ENCODE assay signal across 16 cellular contexts in genomic region chr16:84813141-84813933, GRCh38. TPM values are rescaled to one million over a fixed set of nuclear protein-coding genes. Genes with fewer than 3 reads are reported as not detected.
DNase-seq lines count a peak whose midpoint lies in the region; ATAC-seq, FAIRE-seq and TF ChIP-seq lines count a peak whose summit lies in the region.
"Had no signal": no experiment of that assay in that cellular context is flagged by ENCODE, and none has a peak within 500 bp of the region (broad histone marks: within the 10 kb centered on the region; RNA-seq: fewer than 3 reads in every experiment).

No MANE protein-coding gene starts in this region.

- H3K36me3 Mint-ChIP-seq in astrocyte (ENCODE audit: low read depth, unreplicated experiment) (no peaks in the 10 kb centered on the region), neural progenitor cell (no peaks in the 10 kb centered on the region)
- H3K36me3 Mint-ChIP-seq: IgD-negative memory B cell had no signal

- no peaks in the 10 kb centered on the region for H3K27me3 ChIP-seq in BLaER1
- H3K27me3 ChIP-seq in astrocyte (ENCODE audit: insufficient read depth, low read length) = peaks cover 5% of the 10 kb centered on the region
- H3K27me3 ChIP-seq in neural progenitor cell = peaks cover 16% of the 10 kb centered on the region
- peaks cover 52% of the 10 kb centered on the region for H3K27me3 ChIP-seq in MM.1S (replicated peaks; ENCODE audit: insufficient read depth, low read length)

- peak overlapping the region; percentile 80 for H3K4me2 ChIP-seq in BLaER1
- H3K4me2 ChIP-seq in astrocyte (ENCODE audit: low read length) = no peak overlapping the region
- no peak overlapping the region for H3K4me2 ChIP-seq in neural progenitor cell
- no peak overlapping the region for H3K4me2 ChIP-seq in MM.1S (ENCODE audit: low read depth, low read length)

- DNase-seq in Daoy (ENCODE audit: low read depth) (peak; percentile 46), astrocyte (ENCODE audit: low read depth) (peak; percentile 45), neural progenitor cell (ENCODE audit: low spot score) (no peak), NAMALWA (ENCODE audit: low spot score) (no peak), MM.1S (no peak)
- DNase-seq: DMS153, H7, NCI-H1092 treated with DMSO at 0.1 percent for 48 hours, NCI-H1694 treated with DMSO at 0.1 percent for 48 hours, NCI-H2171, NCI-H446 treated with DMSO at 0.1 percent for 48 hours, NCI-H748 treated with DMSO at 0.1 percent for 48 hours had no signal

- H3K9me3 ChIP-seq in BLaER1 = no peaks in the 10 kb centered on the region
- H3K9me3 ChIP-seq in astrocyte (ENCODE audit: insufficient read depth, low read depth, low read length) = peaks cover 8% of the 10 kb centered on the region
- H3K9me3 ChIP-seq in neural progenitor cell (ENCODE audit: low read depth) = no peaks in the 10 kb centered on the region
- H3K9me3 ChIP-seq in MM.1S (replicated peaks; ENCODE audit: insufficient read depth, low read length) = no peaks in the 10 kb centered on the region

- H3K4me1 Mint-ChIP-seq in astrocyte (ENCODE audit: low read depth, unreplicated experiment) (no peaks in the 10 kb centered on the region), neural progenitor cell (peaks cover 3% of the 10 kb centered on the region)

- peaks cover 41% of the 10 kb centered on the region for H3K4me1 ChIP-seq in BLaER1
- peaks cover 7% of the 10 kb centered on the region for H3K4me1 ChIP-seq in astrocyte (ENCODE audit: insufficient read depth, low read length)
- H3K4me1 ChIP-seq in neural progenitor cell = no peaks in the 10 kb centered on the region
- no peaks in the 10 kb centered on the region for H3K4me1 ChIP-seq in MM.1S (ENCODE audit: low read length)

- H4K20me1 ChIP-seq in BLaER1 (no peaks in the 10 kb centered on the region), astrocyte (ENCODE audit: insufficient read depth, low read length) (no peaks in the 10 kb centered on the region), neural progenitor cell (ENCODE audit: low read depth) (no peaks in the 10 kb centered on the region), MM.1S (ENCODE audit: insufficient read depth, low read length) (no peaks in the 10 kb centered on the region)

- peaks cover 64% of the 10 kb centered on the region for H3K27me3 Mint-ChIP-seq in astrocyte (ENCODE audit: low read depth, unreplicated experiment)
- peaks cover 24% of the 10 kb centered on the region for H3K27me3 Mint-ChIP-seq in neural progenitor cell (ENCODE audit: insufficient read depth, low read depth)

- no peak for FAIRE-seq in astrocyte (lab: Jason Lieb, UNC)

- no peaks in the 10 kb centered on the region for H3K36me3 ChIP-seq in BLaER1
- no peaks in the 10 kb centered on the region for H3K36me3 ChIP-seq in astrocyte (ENCODE audit: insufficient read depth, low read length)
- H3K36me3 ChIP-seq in neural progenitor cell = no peaks in the 10 kb centered on the region
- no peaks in the 10 kb centered on the region for H3K36me3 ChIP-seq in MM.1S (replicated peaks; ENCODE audit: insufficient read depth, low read length)

- H3K4me3 ChIP-seq in BLaER1 (no peak overlapping the region), astrocyte (ENCODE audit: insufficient read depth, low read depth, low read length) (no peak overlapping the region), neural progenitor cell (no peak overlapping the region), MM.1S (ENCODE audit: low read length) (no peak overlapping the region)
- H3K4me3 ChIP-seq: SK-N-MC had no signal

- TF ChIP-seq CTCF in astrocyte (IDR thresholded peaks at IDR 0.05; ENCODE audit: insufficient read depth, low read depth, low read length) = no peak
- TF ChIP-seq CTCF in neural progenitor cell (IDR thresholded peaks at IDR 0.05) = no peak
- TF ChIP-seq CTCF in MM.1S (IDR thresholded peaks at IDR 0.05; ENCODE audit: low read length) = no peak

- H2AFZ ChIP-seq in astrocyte (ENCODE audit: low read depth, low read length) (no peak overlapping the region), neural progenitor cell (replicated peaks) (no peak overlapping the region), MM.1S (ENCODE audit: low read length) (no peak overlapping the region)

- H3K9me3 Mint-ChIP-seq in astrocyte (ENCODE audit: unreplicated experiment) = peaks cover 3% of the 10 kb centered on the region
- H3K9me3 Mint-ChIP-seq in neural progenitor cell = no peaks in the 10 kb centered on the region

- no peaks in the 10 kb centered on the region for H3K9me2 ChIP-seq in MM.1S (replicated peaks; ENCODE audit: insufficient read depth, low read length)

- H3F3A ChIP-seq in neural progenitor cell (ENCODE audit: low read depth) = no peaks in the 10 kb centered on the region
- no peaks in the 10 kb centered on the region for H3F3A ChIP-seq in MM.1S (ENCODE audit: insufficient read depth, low read length)

- H3K4me3 Mint-ChIP-seq in astrocyte (ENCODE audit: unreplicated experiment) (no peak overlapping the region), neural progenitor cell (no peak overlapping the region)
- H3K4me3 Mint-ChIP-seq: IgD-negative memory B cell had no signal

- H3K9ac ChIP-seq in BLaER1 = peak overlapping the region; percentile 47; the same call in 1 of the 2 replicates
- H3K9ac ChIP-seq in astrocyte (ENCODE audit: low read length) = no peak overlapping the region
- no peak overlapping the region for H3K9ac ChIP-seq in neural progenitor cell
- H3K9ac ChIP-seq in MM.1S (ENCODE audit: low read length) = no peak overlapping the region

- H3K27ac Mint-ChIP-seq in astrocyte (ENCODE audit: unreplicated experiment) (no peak overlapping the region), neural progenitor cell (peak overlapping the region; percentile 22)

- no peak for ATAC-seq in GM19463 (IDR thresholded peaks at IDR 0.05; ENCODE audit: unreplicated experiment)

- H3K27ac ChIP-seq in BLaER1 (peak overlapping the region; percentile 61; the same call in 1 of the 2 replicates), astrocyte (ENCODE audit: low read depth, low read length) (no peak overlapping the region), neural progenitor cell (no peak overlapping the region), MM.1S (ENCODE audit: low read length) (no peak overlapping the region)
- H3K27ac ChIP-seq: SK-N-MC had no signal

- no peaks in the 10 kb centered on the region for H3K79me2 ChIP-seq in astrocyte (ENCODE audit: insufficient read depth, low read length)
- H3K79me2 ChIP-seq in neural progenitor cell (ENCODE audit: low read depth) = no peaks in the 10 kb centered on the region
- H3K79me2 ChIP-seq in MM.1S (ENCODE audit: low read length) = no peaks in the 10 kb centered on the region

RNA-seq across cellular contexts. Expression of gene CRISPLD2, which starts 6.4 kb away (rescaled TPM):
- 21.6 and 25.7 TPM in 2 replicates for total RNA-seq in Daoy (2014; rRNA removed; shearing (Covaris generic))
- total RNA-seq in astrocyte (1.8 and 2.4 TPM in 2 replicates), neural progenitor cell (ENCODE audit: low replicate concordance) (0.11 and 0.50 TPM in 2 replicates)

Comparison
In these comparisons a context has a peak if more than half of its experiments do, and no peak if none do; other contexts are left out.
1. DNase-seq: peak in Daoy (single experiment) and astrocyte (single experiment); none in neural progenitor cell (single experiment), NAMALWA (single experiment) and MM.1S (single experiment).